ENCODE assay signal across 34 cellular contexts in genomic region chr6:39268721-39269120, GRCh38. TPM values are rescaled to one million over a fixed set of nuclear protein-coding genes. Genes with fewer than 3 reads are reported as not detected.
"Had no signal": no experiment of that assay in that cellular context is flagged by ENCODE, and none has a peak within 500 bp of the region (broad histone marks: within the 10 kb centered on the region; RNA-seq: fewer than 3 reads in every experiment).

No MANE protein-coding gene starts in this region.

- H3K27ac ChIP-seq: epithelial cell of prostate, foreskin keratinocyte, heart right ventricle, prostate gland, right atrium auricular region, stomach, thyroid gland, vagina had no signal

- H3K4me3 Mint-ChIP-seq: endodermal cell; memory B cell; mesothelial cell of epicardium; naive B cell; natural killer cell treated with Interleukin-12 subunit alpha and Interleukin-12 subunit beta and Interleukin-15 and Interleukin-18, amount 100 ng/mL, for 72 hours had no signal

- DNase-seq: effector CD8-positive, alpha-beta T cell; endodermal cell; foreskin keratinocyte; glutamatergic neuron; heart right ventricle; hippocampal formation; mucosa of descending colon; naive B cell; nucleus accumbens; stimulated activated CD4-positive, alpha-beta T cell treated with anti-CD3 and anti-CD28 coated beads, Interleukin-12 subunit alpha, Interleukin-12 subunit beta, amount 100 ng/mL, for 4 hours; stimulated activated CD4-positive, alpha-beta T cell treated with anti-CD3 and anti-CD28 coated beads, Interleukin-1b, Interleukin-23, amount 100 ng/mL, for 48 hours; stimulated activated CD4-positive, alpha-beta T cell treated with anti-CD3 and anti-CD28 coated beads, Interleukin-4, amount 100 ng/mL, for 1 hour; stimulated activated CD8-positive, alpha-beta memory T cell treated with anti-CD3 and anti-CD28 coated beads, Interleukin-4, amount 100 ng/mL, for 48 hours; stimulated activated naive CD4-positive, alpha-beta T cell; stomach; thyroid gland had no signal

- H3K4me3 ChIP-seq: heart right ventricle, lung, mucosa of descending colon, prostate gland, right atrium auricular region, smooth muscle cell, stomach, thyroid gland, vagina had no signal

- H3K36me3 ChIP-seq: heart right ventricle, prostate gland, right atrium auricular region, stomach, thyroid gland, vagina had no signal

- H3K9me3 ChIP-seq: heart right ventricle, mucosa of descending colon, prostate gland, right atrium auricular region, stomach, thyroid gland, vagina had no signal

- H3K4me2 ChIP-seq: smooth muscle cell had no signal

- H3K27ac Mint-ChIP-seq: endodermal cell; memory B cell; mesothelial cell of epicardium; natural killer cell treated with Interleukin-12 subunit alpha and Interleukin-12 subunit beta and Interleukin-15 and Interleukin-18, amount 100 ng/mL, for 72 hours had no signal

- H3K27me3 ChIP-seq: right atrium auricular region, stomach, thyroid gland, vagina had no signal

- ATAC-seq: esophagus mucosa; foreskin keratinocyte; heart right ventricle; left lobe of liver; mucosa of descending colon; natural killer cell treated with Interleukin-12 subunit alpha and Interleukin-12 subunit beta and Interleukin-15 and Interleukin-18, amount 100 ng/mL, for 72 hours; sciatic nerve had no signal

- H3K9me3 Mint-ChIP-seq: memory B cell; naive B cell; natural killer cell treated with Interleukin-12 subunit alpha and Interleukin-12 subunit beta and Interleukin-15 and Interleukin-18, amount 100 ng/mL, for 72 hours had no signal

- H3K36me3 Mint-ChIP-seq: memory B cell; mesothelial cell of epicardium; natural killer cell treated with Interleukin-12 subunit alpha and Interleukin-12 subunit beta and Interleukin-15 and Interleukin-18, amount 100 ng/mL, for 72 hours had no signal

- H3K4me1 ChIP-seq: foreskin keratinocyte, heart right ventricle, right atrium auricular region, vagina had no signal

RNA-seq across cellular contexts. Expression of gene KCNK5, which starts 39.4 kb away (rescaled TPM):
- total RNA-seq: osteocyte, smooth muscle cell had no signal

RNA-seq across cellular contexts. Expression of gene KCNK17, which starts 45.5 kb away (rescaled TPM):
- total RNA-seq: fibroblast of lung; foreskin keratinocyte; mesothelial cell of epicardium; natural killer cell treated with Interleukin-12 subunit alpha and Interleukin-12 subunit beta and Interleukin-15 and Interleukin-18, amount 100 ng/mL, for 72 hours; osteocyte; smooth muscle cell; subcutaneous adipose tissue; temporal lobe; ureter; vagina had no signal

RNA-seq across cellular contexts. Expression of gene KCNK16, which starts 53.8 kb away (rescaled TPM):
- total RNA-seq: endodermal cell; esophagus mucosa; fibroblast of lung; foreskin keratinocyte; heart right ventricle; left lobe of liver; liver; lung; mesothelial cell of epicardium; mucosa of descending colon; natural killer cell treated with Interleukin-12 subunit alpha and Interleukin-12 subunit beta and Interleukin-15 and Interleukin-18, amount 100 ng/mL, for 72 hours; osteocyte; prostate gland; right atrium auricular region; sciatic nerve; smooth muscle cell; subcutaneous adipose tissue; temporal lobe; ureter; vagina had no signal
